8 cellular contexts compared by ENCODE assay signal in the genomic region with DNA sequence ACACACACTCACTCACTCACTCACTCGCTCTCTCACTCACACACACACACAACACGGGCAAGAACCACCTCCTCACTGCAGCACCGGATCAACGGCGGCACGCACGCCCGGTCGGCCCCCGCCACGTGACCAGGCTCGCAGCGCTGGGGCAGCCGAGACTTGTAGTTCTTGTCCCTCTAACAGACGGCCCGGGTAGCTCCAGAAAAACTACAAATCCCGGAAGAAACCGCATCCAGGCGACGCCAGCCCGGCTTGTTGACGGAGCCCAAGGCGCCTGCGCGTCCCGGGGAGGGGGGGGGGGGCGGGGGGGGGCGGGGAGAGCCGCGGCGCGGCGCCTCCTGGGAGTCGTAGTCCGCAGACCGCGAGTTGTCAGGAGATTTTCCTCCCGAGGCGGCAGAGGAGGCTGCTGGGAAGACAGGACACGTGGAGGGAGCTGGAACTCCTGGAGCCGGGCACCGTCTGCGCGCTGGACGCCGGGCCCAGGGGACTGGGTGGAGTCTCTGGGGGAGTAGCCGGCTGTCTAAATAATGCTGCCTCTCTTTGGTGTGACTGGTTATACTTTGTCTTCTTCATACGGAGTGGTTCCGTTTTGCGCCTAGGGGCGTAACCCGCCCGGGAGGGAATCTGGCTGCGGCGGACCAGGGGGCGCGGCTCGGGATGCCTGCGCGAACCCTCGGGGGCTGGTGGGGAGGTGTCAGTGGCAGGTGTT. TPM values are rescaled to one million over a fixed set of nuclear protein-coding genes. Genes with fewer than 3 reads are reported as not detected.
DNase-seq lines count a peak whose midpoint lies in the region; ATAC-seq and TF ChIP-seq lines count a peak whose summit lies in the region.

A gene with protein sequence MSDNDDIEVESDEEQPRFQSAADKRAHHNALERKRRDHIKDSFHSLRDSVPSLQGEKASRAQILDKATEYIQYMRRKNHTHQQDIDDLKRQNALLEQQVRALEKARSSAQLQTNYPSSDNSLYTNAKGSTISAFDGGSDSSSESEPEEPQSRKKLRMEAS (minus strand): TSS at position 77 of the 709 bp plus-strand sequence. CDS start 178 bp downstream, outside the sequence.

- peak within 1 kb of the TSS; percentile 75 for H3K4me2 ChIP-seq in parathyroid adenoma (ENCODE audit: low read length)

- H3K27ac ChIP-seq in cardiac muscle cell (peak within 1 kb of the TSS; percentile 68), parathyroid adenoma (peak within 1 kb of the TSS; percentile 62), tibial nerve (peak within 1 kb of the TSS; percentile 83 to 97 (median 96))

- H3K4me3 ChIP-seq in GM12864 (ENCODE audit: low read depth, low read length) (peak within 1 kb of the TSS; percentile 99), adipocyte (ENCODE audit: low read length) (peak within 1 kb of the TSS; percentile 94), cardiac muscle cell (peak within 1 kb of the TSS; percentile 96), parathyroid adenoma (ENCODE audit: low read depth, low read length) (peak within 1 kb of the TSS; percentile 77), tibial nerve (peak within 1 kb of the TSS; percentile 78 to 96 (median 84))

- TF ChIP-seq CTCF in GM12864 (IDR thresholded peaks at IDR 0.05; ENCODE audit: low read depth, low read length, missing control alignments) (no peak), cardiac muscle cell (IDR thresholded peaks at IDR 0.05; ENCODE audit: low read depth, low read length) (no peak), parathyroid adenoma (IDR thresholded peaks at IDR 0.05) (no peak), tibial nerve (IDR thresholded peaks at IDR 0.05) (no peak)

- H3K9ac ChIP-seq in adipocyte (ENCODE audit: low read length): peak within 1 kb of the TSS; percentile 96
- H3K9ac ChIP-seq in parathyroid adenoma: peak within 1 kb of the TSS; percentile 58

- DNase-seq in GM12864 (ENCODE audit: low read depth) (peak; percentile 97), NCI-H1417 treated with DMSO at 0.1 percent for 48 hours (lab: John Stamatoyannopoulos, UW) (peak; percentile 54), SW480 (ENCODE audit: low spot score) (peak; percentile 98), adipocyte (ENCODE audit: low read depth) (peak; percentile 99), cardiac muscle cell (ENCODE audit: low read depth in 1 of 2, low spot score in 1 of 2) (peak; percentile 98 to 99), tibial nerve (ENCODE audit: low spot score in 2 of 2) (peak; percentile 95 to 96)

- peak; percentile 92 for ATAC-seq in HG02759 (IDR thresholded peaks at IDR 0.05; ENCODE audit: unreplicated experiment)

- H3K27me3 ChIP-seq in adipocyte (replicated peaks; ENCODE audit: control insufficient read depth, insufficient read depth, low read length) (no peaks in the 10 kb centered on the region), cardiac muscle cell (no peaks in the 10 kb centered on the region), parathyroid adenoma (ENCODE audit: control insufficient read depth, insufficient read depth, low read length) (no peaks in the 10 kb centered on the region), tibial nerve (no peaks in the 10 kb centered on the region)

- H3K9me3 ChIP-seq in adipocyte (ENCODE audit: control insufficient read depth, low read length) (no peaks in the 10 kb centered on the region), cardiac muscle cell (ENCODE audit: low read depth) (no peaks in the 10 kb centered on the region), parathyroid adenoma (ENCODE audit: control insufficient read depth, low read length) (no peaks in the 10 kb centered on the region), tibial nerve (no peaks in the 10 kb centered on the region)

- TF ChIP-seq EP300 in tibial nerve (IDR thresholded peaks at IDR 0.05): peak in 1 of 2 donors; percentile 91

- H3K36me3 ChIP-seq in adipocyte (ENCODE audit: control insufficient read depth, insufficient read depth, low read length, severe bottlenecking) (peaks cover 8% of the 10 kb centered on the region), cardiac muscle cell (no peaks in the 10 kb centered on the region), parathyroid adenoma (ENCODE audit: control insufficient read depth, insufficient read depth, low read length) (no peaks in the 10 kb centered on the region), tibial nerve (peaks cover 0 to 6% (median 0%) of the 10 kb centered on the region in 3 donors)

- peak; percentile 68 to 83 for TF ChIP-seq POLR2A in tibial nerve (IDR thresholded peaks at IDR 0.05)

- H3K4me1 ChIP-seq in adipocyte (ENCODE audit: control insufficient read depth, insufficient read depth, low read length) (peaks cover 37% of the 10 kb centered on the region), cardiac muscle cell (ENCODE audit: low read depth) (peaks cover 8% of the 10 kb centered on the region), parathyroid adenoma (peaks cover 4% of the 10 kb centered on the region), tibial nerve (peaks cover 0 to 44% (median 37%) of the 10 kb centered on the region in 4 donors)

- 1% methylated on average over 37 to 38 of the region's 61 CpGs for WGBS in tibial nerve, 2 donors

- peak within 1 kb of the TSS; percentile 100 for H2AFZ ChIP-seq in parathyroid adenoma

- H3K79me2 ChIP-seq in parathyroid adenoma: peaks cover 13% of the 10 kb centered on the region

RNA-seq across cellular contexts. Expression of the gene that starts here (rescaled TPM):
- total RNA-seq in cardiac muscle cell: 32.6 and 36.2 TPM in 2 replicates
- polyA plus RNA-seq in cardiac muscle cell: 39.0 and 43.0 TPM in 2 replicates
- 10 to 100 TPM; 49.4 to 70.4 (median 55.6) TPM for total RNA-seq in tibial nerve

Comparison
In these comparisons a context has a peak if more than half of its experiments do, and no peak if none do; other contexts are left out.
1. Peak in every context shown above with its lines: DNase-seq, ATAC-seq, H3K4me3 ChIP-seq and H3K27ac ChIP-seq.